Comparison of ENCODE assay signal across 1 cellular context in the genomic region with DNA sequence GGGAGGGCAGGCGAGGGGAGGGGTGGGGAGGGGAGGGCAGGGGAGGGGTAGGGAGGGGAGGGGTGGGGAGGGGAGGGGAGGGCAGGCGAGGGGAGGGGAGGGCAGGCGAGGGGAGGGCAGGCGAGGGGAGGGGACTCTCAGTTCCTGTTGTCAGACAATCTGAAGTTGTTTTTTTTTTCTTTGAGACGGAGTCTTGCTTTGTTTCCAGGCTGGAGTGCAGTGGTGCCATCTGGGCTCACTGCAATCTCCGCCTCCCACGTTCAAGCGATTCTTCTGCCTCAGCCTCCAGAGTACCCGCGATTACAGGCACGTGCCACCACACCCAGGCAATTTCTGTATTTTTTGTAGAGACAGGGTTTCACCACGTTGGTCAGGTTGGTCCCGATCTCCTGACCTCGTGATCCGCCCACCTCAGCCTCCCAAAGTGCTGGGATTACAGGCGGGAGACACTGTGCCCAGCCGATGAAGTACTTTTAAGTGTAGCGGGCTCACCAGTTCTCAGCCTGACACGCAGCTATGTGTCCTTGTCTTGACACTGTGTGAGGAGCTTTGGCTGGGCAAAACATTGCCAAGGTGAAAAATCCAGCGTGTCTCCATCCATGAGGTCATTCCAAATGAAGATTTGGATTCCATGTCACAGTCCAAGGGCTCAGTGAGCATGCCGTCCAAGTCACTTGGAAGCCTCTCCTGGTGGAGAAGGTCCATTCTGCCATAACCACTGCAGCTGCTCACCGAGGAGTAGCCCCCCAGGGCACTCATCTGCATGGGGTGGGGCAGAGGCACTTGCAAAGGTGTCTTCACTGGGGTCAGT.
A peak's percentile ranks its signal among the peaks of the same experiment; 100 is the strongest.
TF ChIP-seq lines count a peak whose summit lies in the region.

No MANE protein-coding gene starts in this region.

TF ChIP-seq in K562, 482 proteins besides CTCF, POLR2A, EP300 and RAD21 (continued from another document):
- 0 out of 2 replicates have a peak, but pooled peaks have one; percentile 47 for TF ChIP-seq TOE1 (IDR thresholded peaks at IDR 0.05; ENCODE audit: borderline replicate concordance)
- no peak for TF ChIP-seq TOE1 (CRISPR knock-in tag; IDR thresholded peaks at IDR 0.05; ENCODE audit: borderline replicate concordance, low read depth)
- TF ChIP-seq RAD51 (IDR thresholded peaks at IDR 0.05; ENCODE audit: borderline replicate concordance, low read depth) = 0 out of 2 replicates have a peak, but pooled peaks have one; percentile 14
- no peak for TF ChIP-seq TFAM (CRISPR knock-in tag; conservative IDR thresholded peaks at IDR 0.05)
- no peak for TF ChIP-seq E2F3 (CRISPR knock-in tag; IDR thresholded peaks at IDR 0.05)
- no peak for TF ChIP-seq CBX8 (IDR thresholded peaks at IDR 0.05; ENCODE audit: borderline replicate concordance, extremely low read depth, low read depth, low read length, poor library complexity, severe bottlenecking)
- TF ChIP-seq TEAD4 (IDR thresholded peaks at IDR 0.05; ENCODE audit: low read length) = no peak
- TF ChIP-seq TEAD4 (CRISPR knock-in tag; IDR thresholded peaks at IDR 0.05; ENCODE audit: borderline replicate concordance) = no peak
- peak; percentile 28; the same call in 1 of the 2 replicates for TF ChIP-seq BCOR (IDR thresholded peaks at IDR 0.05)
- no peak for TF ChIP-seq PML (IDR thresholded peaks at IDR 0.05; ENCODE audit: low read length)
- TF ChIP-seq ZFPM2 (CRISPR knock-in tag; IDR thresholded peaks at IDR 0.05) = 0 out of 2 replicates have a peak, but pooled peaks have one; percentile 46
- TF ChIP-seq ELF2 (CRISPR knock-in tag; IDR thresholded peaks at IDR 0.05) = no peak
- no peak for TF ChIP-seq PHB (CRISPR knock-in tag; IDR thresholded peaks at IDR 0.05)
- TF ChIP-seq CTBP1 (IDR thresholded peaks at IDR 0.05; ENCODE audit: borderline replicate concordance) = 0 out of 2 replicates have a peak, but pooled peaks have one; percentile 30
- TF ChIP-seq SMARCB1 (IDR thresholded peaks at IDR 0.05; ENCODE audit: insufficient read length, low read depth) = no peak
- no peak for TF ChIP-seq ZNF696 (CRISPR knock-in tag; conservative IDR thresholded peaks at IDR 0.05)
- no peak for TF ChIP-seq SP1 (CRISPR knock-in tag; IDR thresholded peaks at IDR 0.05)
- TF ChIP-seq DMBX1 (CRISPR knock-in tag; IDR thresholded peaks at IDR 0.05; ENCODE audit: borderline replicate concordance) = no peak
- no peak for TF ChIP-seq NR2F6 (CRISPR knock-in tag; IDR thresholded peaks at IDR 0.05)
- TF ChIP-seq, protein P1, sequence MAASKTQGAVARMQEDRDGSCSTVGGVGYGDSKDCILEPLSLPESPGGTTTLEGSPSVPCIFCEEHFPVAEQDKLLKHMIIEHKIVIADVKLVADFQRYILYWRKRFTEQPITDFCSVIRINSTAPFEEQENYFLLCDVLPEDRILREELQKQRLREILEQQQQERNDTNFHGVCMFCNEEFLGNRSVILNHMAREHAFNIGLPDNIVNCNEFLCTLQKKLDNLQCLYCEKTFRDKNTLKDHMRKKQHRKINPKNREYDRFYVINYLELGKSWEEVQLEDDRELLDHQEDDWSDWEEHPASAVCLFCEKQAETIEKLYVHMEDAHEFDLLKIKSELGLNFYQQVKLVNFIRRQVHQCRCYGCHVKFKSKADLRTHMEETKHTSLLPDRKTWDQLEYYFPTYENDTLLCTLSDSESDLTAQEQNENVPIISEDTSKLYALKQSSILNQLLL (CRISPR knock-in tag; IDR thresholded peaks at IDR 0.05; ENCODE audit: borderline replicate concordance) = no peak
- TF ChIP-seq ZNF408 (CRISPR knock-in tag; IDR thresholded peaks at IDR 0.05; ENCODE audit: low read depth) = no peak
- TF ChIP-seq PHB2 (IDR thresholded peaks at IDR 0.05; ENCODE audit: low read depth) = no peak
- TF ChIP-seq HDAC1 (IDR thresholded peaks at IDR 0.05) = no peak
- no peak for TF ChIP-seq SRSF7 (optimal IDR thresholded peaks at IDR 0.05; ENCODE audit: low read depth, low read length)
- no peak for TF ChIP-seq TAF15 (IDR thresholded peaks at IDR 0.05; ENCODE audit: low read depth, low read length)
- TF ChIP-seq NELFE (IDR thresholded peaks at IDR 0.05; ENCODE audit: insufficient read depth, insufficient read length) = no peak
- TF ChIP-seq ZNF766 (CRISPR knock-in tag; conservative IDR thresholded peaks at IDR 0.05) = no peak
- peak; percentile 58; the same call in 1 of the 2 replicates for TF ChIP-seq SMARCA5 (IDR thresholded peaks at IDR 0.05)
- TF ChIP-seq, protein P2, sequence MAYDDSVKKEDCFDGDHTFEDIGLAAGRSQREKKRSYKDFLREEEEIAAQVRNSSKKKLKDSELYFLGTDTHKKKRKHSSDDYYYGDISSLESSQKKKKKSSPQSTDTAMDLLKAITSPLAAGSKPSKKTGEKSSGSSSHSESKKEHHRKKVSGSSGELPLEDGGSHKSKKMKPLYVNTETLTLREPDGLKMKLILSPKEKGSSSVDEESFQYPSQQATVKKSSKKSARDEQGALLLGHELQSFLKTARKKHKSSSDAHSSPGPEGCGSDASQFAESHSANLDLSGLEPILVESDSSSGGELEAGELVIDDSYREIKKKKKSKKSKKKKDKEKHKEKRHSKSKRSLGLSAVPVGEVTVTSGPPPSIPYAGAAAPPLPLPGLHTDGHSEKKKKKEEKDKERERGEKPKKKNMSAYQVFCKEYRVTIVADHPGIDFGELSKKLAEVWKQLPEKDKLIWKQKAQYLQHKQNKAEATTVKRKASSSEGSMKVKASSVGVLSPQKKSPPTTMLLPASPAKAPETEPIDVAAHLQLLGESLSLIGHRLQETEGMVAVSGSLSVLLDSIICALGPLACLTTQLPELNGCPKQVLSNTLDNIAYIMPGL (CRISPR knock-in tag; IDR thresholded peaks at IDR 0.05) = 0 out of 2 replicates have a peak, but pooled peaks have one; percentile 34
- TF ChIP-seq SREBF1 (IDR thresholded peaks at IDR 0.05; ENCODE audit: borderline replicate concordance, low read depth, low read length) = no peak
- no peak for TF ChIP-seq ZNF282 (CRISPR knock-in tag; IDR thresholded peaks at IDR 0.05)
- TF ChIP-seq ELF4 (CRISPR knock-in tag; IDR thresholded peaks at IDR 0.05) = no peak
- TF ChIP-seq ETV5 (CRISPR knock-in tag; IDR thresholded peaks at IDR 0.05; ENCODE audit: low read depth) = 0 out of 2 replicates have a peak, but pooled peaks have one; percentile 29
- TF ChIP-seq ZNF436 (CRISPR knock-in tag; IDR thresholded peaks at IDR 0.05) = no peak
- TF ChIP-seq ZNF311 (CRISPR knock-in tag; IDR thresholded peaks at IDR 0.05) = no peak
- no peak for TF ChIP-seq ZNF431 (CRISPR knock-in tag; IDR thresholded peaks at IDR 0.05)
- no peak for TF ChIP-seq TEAD2 (tag; IDR thresholded peaks at IDR 0.05)
- no peak for TF ChIP-seq MIER1 (IDR thresholded peaks at IDR 0.05; ENCODE audit: low read depth)
- peak; percentile 61 for TF ChIP-seq EGR1 (conservative IDR thresholded peaks at IDR 0.05)
- no peak for TF ChIP-seq SREBF2 (CRISPR knock-in tag; IDR thresholded peaks at IDR 0.05)
- TF ChIP-seq CAMTA2 (CRISPR knock-in tag; conservative IDR thresholded peaks at IDR 0.05) = no peak
- TF ChIP-seq LEF1 (IDR thresholded peaks at IDR 0.05) = no peak
- no peak for TF ChIP-seq CCAR2 (IDR thresholded peaks at IDR 0.05; ENCODE audit: low read depth, low read length)
- no peak for TF ChIP-seq TGIF2 (CRISPR knock-in tag; IDR thresholded peaks at IDR 0.05)
TF ChIP-seq in K562: peak in this region for 13.
